In the genomic region with DNA sequence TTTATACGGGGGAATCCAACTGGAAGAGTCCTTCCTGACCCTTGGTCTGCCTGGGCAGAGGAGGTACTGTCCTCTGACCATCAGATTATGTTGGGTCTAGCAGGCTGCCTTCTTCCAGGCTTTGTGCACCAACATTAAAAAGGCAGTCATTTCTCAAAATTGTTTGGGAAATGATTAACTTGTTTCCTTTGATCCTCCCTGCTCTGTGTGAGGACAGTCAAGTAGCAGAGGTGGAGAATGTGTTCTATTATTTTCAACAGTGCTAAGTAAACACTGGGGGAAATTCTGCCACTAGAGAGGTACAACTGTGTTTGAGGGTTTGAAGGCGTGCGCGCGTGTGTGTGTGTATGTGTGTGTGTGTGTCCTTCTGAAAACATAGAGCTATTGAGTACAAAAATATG, we compare ENCODE assay signal across 18 cellular contexts. TPM values are rescaled to one million over a fixed set of nuclear protein-coding genes. Genes with fewer than 3 reads are reported as not detected.
DNase-seq lines count a peak whose midpoint lies in the region; ATAC-seq, FAIRE-seq and TF ChIP-seq lines count a peak whose summit lies in the region.
"Had no signal": no experiment of that assay in that cellular context is flagged by ENCODE, and none has a peak within 500 bp of the region (broad histone marks: within the 10 kb centered on the region; RNA-seq: fewer than 3 reads in every experiment).

No MANE protein-coding gene starts in this region.

- in situ Hi-C loops in KBM-7 (cut with MboI; ENCODE audit: low pct_unique_long_range_greater_than_20kb, low sequenced_read_pairs) = no loop called here

- H3K9me3 Mint-ChIP-seq in T-helper 1 cell treated with Interleukin-12 subunit alpha and Interleukin-12 subunit beta and Interleukin-4 antibody, amounts not matched to agents 30 μg/mL and 1 μg/mL, for 36 hours = no peaks in the 10 kb centered on the region
- H3K9me3 Mint-ChIP-seq: CD4-positive, alpha-beta memory T cell had no signal

- H3K4me3 ChIP-seq in stomach = no peak overlapping the region
- H3K4me3 ChIP-seq: SJSA1, tibial artery had no signal

- no peak overlapping the region for H3K4me3 Mint-ChIP-seq in T-helper 1 cell treated with Interleukin-12 subunit alpha and Interleukin-12 subunit beta and Interleukin-4 antibody, amounts not matched to agents 30 μg/mL and 1 μg/mL, for 36 hours
- H3K4me3 Mint-ChIP-seq: CD4-positive, alpha-beta memory T cell had no signal

- intact Hi-C loops in stomach (cut with DNase I; ENCODE audit: low total_unique reads) = no loop called here

- H3K27ac ChIP-seq in stomach = peak overlapping the region in 3 of 5 donors; percentile 30 to 78 (median 50)
- H3K27ac ChIP-seq: SJSA1, tibial artery had no signal

- no peak for TF ChIP-seq POLR2A in stomach (IDR thresholded peaks at IDR 0.05)

- peak overlapping the region; percentile 66 for H3K27ac Mint-ChIP-seq in T-helper 1 cell treated with Interleukin-12 subunit alpha and Interleukin-12 subunit beta and Interleukin-4 antibody, amounts not matched to agents 30 μg/mL and 1 μg/mL, for 36 hours

- no peak for FAIRE-seq in HTR-8/SVneo (lab: Jason Lieb, UNC)
- FAIRE-seq: frontal cortex had no signal

- peaks cover 14 to 42% (median 34%) of the 10 kb centered on the region in 4 donors for H3K36me3 ChIP-seq in stomach
- H3K36me3 ChIP-seq: SJSA1, tibial artery had no signal

- H3K36me3 Mint-ChIP-seq in T-helper 1 cell treated with Interleukin-12 subunit alpha and Interleukin-12 subunit beta and Interleukin-4 antibody, amounts not matched to agents 30 μg/mL and 1 μg/mL, for 36 hours (ENCODE audit: low read depth) = peaks cover 21% of the 10 kb centered on the region

- no peak for TF ChIP-seq CTCF in stomach (IDR thresholded peaks at IDR 0.05)

- no peak for DNase-seq in T-helper 1 cell
- DNase-seq in dermis blood vessel endothelial cell = peak; percentile 28
- DNase-seq in stomach = peak; percentile 42
- no peak for DNase-seq in KBM-7
- DNase-seq in HTR-8/SVneo (ENCODE audit: insufficient read length, low spot score) = no peak
- DNase-seq: CD4-positive, alpha-beta memory T cell; cerebellar nuclear complex; NCI-H1694; NCI-H524 treated with DMSO at 0.1 percent for 48 hours; occipital lobe; PC-3; stimulated activated CD4-positive, alpha-beta T cell treated with anti-CD3 and anti-CD28 coated beads, Interleukin-2, amount 100 ng/mL, for 48 hours; tibial artery had no signal

- H3K27me3 ChIP-seq in stomach = no peaks in the 10 kb centered on the region
- H3K27me3 ChIP-seq: SJSA1 had no signal

- ATAC-seq in HG02981 (IDR thresholded peaks at IDR 0.05; ENCODE audit: unreplicated experiment) = peak; percentile 55
- ATAC-seq in HG02571 (IDR thresholded peaks at IDR 0.05; ENCODE audit: unreplicated experiment) = no peak
- ATAC-seq: PC-3 had no signal

- H3K4me1 Mint-ChIP-seq in T-helper 1 cell treated with Interleukin-12 subunit alpha and Interleukin-12 subunit beta and Interleukin-4 antibody, amounts not matched to agents 30 μg/mL and 1 μg/mL, for 36 hours (ENCODE audit: low read depth) = peaks cover 17% of the 10 kb centered on the region

- no peaks in the 10 kb centered on the region for H3K27me3 Mint-ChIP-seq in T-helper 1 cell treated with Interleukin-12 subunit alpha and Interleukin-12 subunit beta and Interleukin-4 antibody, amounts not matched to agents 30 μg/mL and 1 μg/mL, for 36 hours (ENCODE audit: low read depth)
- H3K27me3 Mint-ChIP-seq: CD4-positive, alpha-beta memory T cell had no signal

- no peak for TF ChIP-seq EP300 in stomach (IDR thresholded peaks at IDR 0.05)

- 32 to 55% (median 44%) methylated on average over 5 of the region's 5 CpGs for WGBS in stomach, 5 donors

- no peaks in the 10 kb centered on the region for H3K9me3 ChIP-seq in stomach
- H3K9me3 ChIP-seq: SJSA1, tibial artery had no signal

- H3K4me1 ChIP-seq in stomach = peaks cover 14 to 50% (median 27%) of the 10 kb centered on the region in 4 donors
- H3K4me1 ChIP-seq: tibial artery had no signal

RNA-seq across cellular contexts. Expression of a gene that starts 20.6 kb away (rescaled TPM):
- total RNA-seq in dermis blood vessel endothelial cell = 64.2 and 66.1 TPM in 2 replicates
- 100 to 1,000 TPM in 1 of 5 donors, 10 to 100 TPM in 4; 14.3 to 144 (median 44.0) TPM for total RNA-seq in stomach
- polyA plus RNA-seq in stomach = 10 to 100 TPM in 1 of 3 donors, 1 to 10 TPM in 2; 4.9 to 16.9 (median 7.5) TPM

RNA-seq across cellular contexts. Expression of a gene that starts 52.2 kb away (rescaled TPM):
- total RNA-seq in dermis blood vessel endothelial cell = 28.4 and 36.6 TPM in 2 replicates
- 10 to 100 TPM; 20.0 to 57.1 (median 25.7) TPM for total RNA-seq in stomach
- polyA plus RNA-seq in stomach = 10 to 100 TPM; 22.2 to 31.4 (median 25.2) TPM

RNA-seq across cellular contexts. Expression of a gene that starts 52.5 kb away (rescaled TPM):
- total RNA-seq in dermis blood vessel endothelial cell (28.0 and 41.9 TPM in 2 replicates), stomach (100 to 1,000 TPM in 2 of 5 donors, 10 to 100 TPM in 3; 55.8 to 222 (median 94.9) TPM)
- polyA plus RNA-seq in stomach = 10 to 100 TPM in 1 of 3 donors, 1 to 10 TPM in 2; 6.5 to 10.7 (median 8.1) TPM

Comparison
In these comparisons a context has a peak if more than half of its experiments do, and no peak if none do; other contexts are left out.
1. DNase-seq: peak in dermis blood vessel endothelial cell (single experiment) and stomach (single experiment); none in T-helper 1 cell (0 of 5), KBM-7 (single experiment) and HTR-8/SVneo (single experiment).